In the genomic region with DNA sequence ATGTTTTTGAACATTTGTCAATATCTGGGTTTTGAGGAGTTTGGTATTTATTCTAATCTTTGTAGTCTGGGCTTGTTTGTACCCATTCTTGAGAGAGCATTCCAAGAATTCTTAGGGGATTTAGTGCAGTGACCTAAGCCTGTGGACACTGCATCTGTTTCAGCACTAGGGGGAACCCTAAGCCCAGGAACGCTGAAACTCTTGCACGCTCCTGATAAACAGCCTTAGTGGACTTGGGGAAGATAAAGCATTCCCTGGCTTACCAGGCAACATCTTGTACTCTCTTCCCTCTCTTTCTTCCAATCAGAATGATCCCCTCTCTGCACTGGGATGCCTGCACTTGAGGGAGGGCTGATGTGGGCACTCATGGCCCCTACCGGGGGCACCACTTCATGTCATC, we compare ENCODE assay signal across 8 cellular contexts.
DNase-seq lines count a peak whose midpoint lies in the region; ATAC-seq and TF ChIP-seq lines count a peak whose summit lies in the region.

No MANE protein-coding gene starts in this region.

- peak; percentile 65 for TF ChIP-seq CTCF in AG09309 (IDR thresholded peaks at IDR 0.05; ENCODE audit: control insufficient read depth, insufficient read depth, low read depth, low read length, missing control alignments)

- DNase-seq in AG09309 (ENCODE audit: low read depth) (peak; percentile 10), NCI-H526 (lab: John Stamatoyannopoulos, UW) (peak; percentile 4 to 58), dermis blood vessel endothelial cell (peak; percentile 4), renal cortical epithelial cell (ENCODE audit: low read depth) (peak; percentile 2), NCI-H2196 (lab: John Stamatoyannopoulos, UW; ENCODE audit: unreplicated experiment) (no peak), KG1 (lab: John Stamatoyannopoulos, UW) (no peak)

- ATAC-seq in GM21360 (IDR thresholded peaks at IDR 0.05; ENCODE audit: unreplicated experiment) (peak; percentile 77), HG03439 (IDR thresholded peaks at IDR 0.05; ENCODE audit: unreplicated experiment) (no peak)

- no peak overlapping the region for H3K4me3 ChIP-seq in AG09309 (ENCODE audit: control insufficient read depth, low read depth, low read length)

Comparison
In these comparisons a context has a peak if more than half of its experiments do, and no peak if none do; other contexts are left out.
1. DNase-seq: peak in AG09309 (single experiment), NCI-H526 (2 of 2), dermis blood vessel endothelial cell (single experiment) and renal cortical epithelial cell (single experiment); none in NCI-H2196 (single experiment) and KG1 (single experiment).